1 cellular context compared by ENCODE assay signal in the genomic region with DNA sequence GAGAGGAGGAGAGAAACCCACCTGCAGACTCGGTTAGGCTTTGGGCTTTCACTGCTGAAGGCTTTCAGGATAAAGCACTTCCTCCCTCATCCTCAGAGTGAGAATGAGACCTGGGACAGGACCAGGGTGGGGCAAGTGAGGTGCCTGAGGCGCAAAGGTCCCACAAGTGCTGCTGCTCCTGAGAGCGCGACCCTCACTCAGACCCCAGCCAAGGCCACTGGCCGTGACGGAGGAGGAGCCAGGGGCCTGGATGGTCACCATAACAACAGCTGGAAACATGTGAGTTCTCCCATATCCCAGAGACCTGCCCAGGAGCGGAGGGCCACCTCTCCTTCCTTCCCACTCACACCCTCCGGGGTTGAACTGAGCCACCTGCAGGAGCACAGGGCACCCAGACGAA.
TF ChIP-seq lines count a peak whose summit lies in the region.

No MANE protein-coding gene starts in this region.

TF ChIP-seq in H1, 55 proteins besides CTCF, POLR2A, EP300 and RAD21:
- TF ChIP-seq, protein P1, sequence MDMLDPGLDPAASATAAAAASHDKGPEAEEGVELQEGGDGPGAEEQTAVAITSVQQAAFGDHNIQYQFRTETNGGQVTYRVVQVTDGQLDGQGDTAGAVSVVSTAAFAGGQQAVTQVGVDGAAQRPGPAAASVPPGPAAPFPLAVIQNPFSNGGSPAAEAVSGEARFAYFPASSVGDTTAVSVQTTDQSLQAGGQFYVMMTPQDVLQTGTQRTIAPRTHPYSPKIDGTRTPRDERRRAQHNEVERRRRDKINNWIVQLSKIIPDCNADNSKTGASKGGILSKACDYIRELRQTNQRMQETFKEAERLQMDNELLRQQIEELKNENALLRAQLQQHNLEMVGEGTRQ (IDR thresholded peaks at IDR 0.05; ENCODE audit: low read length) = no peak
- TF ChIP-seq POLR2AphosphoS5 (IDR thresholded peaks at IDR 0.05; ENCODE audit: low read depth, low read length) = no peak
- no peak for TF ChIP-seq CBX5 (IDR thresholded peaks at IDR 0.05; ENCODE audit: low read depth, low read length)
